ENCODE assay signal across 19 cellular contexts in genomic region chr6:90894285-90895144, GRCh38.
"Had no signal": no experiment of that assay in that cellular context is flagged by ENCODE, and none has a peak within 500 bp of the region (broad histone marks: within the 10 kb centered on the region; RNA-seq: fewer than 3 reads in every experiment).

No MANE protein-coding gene starts in this region.

- H3K36me3 ChIP-seq: colonic mucosa, esophagus squamous epithelium, gastroesophageal sphincter, neural progenitor cell, ovary, stomach, thoracic aorta had no signal

- H3K9me3 ChIP-seq: colonic mucosa, esophagus squamous epithelium, gastroesophageal sphincter, ovary, stomach, thoracic aorta had no signal

- H3K27me3 ChIP-seq: colonic mucosa, esophagus squamous epithelium, neural progenitor cell, ovary, stomach had no signal

- H3K4me3 ChIP-seq: colonic mucosa, esophagus squamous epithelium, gastroesophageal sphincter, neural progenitor cell, ovary, stomach, thoracic aorta had no signal

- H3K4me3 Mint-ChIP-seq: mesothelial cell of epicardium; natural killer cell treated with Interleukin-12 subunit alpha and Interleukin-12 subunit beta and Interleukin-15 and Interleukin-18, amount 100 ng/mL, for 72 hours; neural progenitor cell had no signal

- H3K27ac Mint-ChIP-seq: mesothelial cell of epicardium; natural killer cell treated with Interleukin-12 subunit alpha and Interleukin-12 subunit beta and Interleukin-15 and Interleukin-18, amount 100 ng/mL, for 72 hours; progenitor cell of endocrine pancreas had no signal

- H2AFZ ChIP-seq: neural progenitor cell had no signal

- H3K36me3 Mint-ChIP-seq: mesothelial cell of epicardium; natural killer cell treated with Interleukin-12 subunit alpha and Interleukin-12 subunit beta and Interleukin-15 and Interleukin-18, amount 100 ng/mL, for 72 hours; neural progenitor cell had no signal

- H3K27ac ChIP-seq: colonic mucosa, esophagus squamous epithelium, gastroesophageal sphincter, neural progenitor cell, ovary, stomach, thoracic aorta had no signal

- H3K9ac ChIP-seq: neural progenitor cell had no signal

- H3K27me3 Mint-ChIP-seq: natural killer cell treated with Interleukin-12 subunit alpha and Interleukin-12 subunit beta and Interleukin-15 and Interleukin-18, amount 100 ng/mL, for 72 hours had no signal

- DNase-seq: colonic mucosa; dermis blood vessel endothelial cell; esophagus squamous epithelium; foreskin fibroblast; glutamatergic neuron; mammary epithelial cell; ovary; stimulated activated CD4-positive, alpha-beta T cell treated with anti-CD3 and anti-CD28 coated beads, Interleukin-2, amount 100 ng/mL, for 24 hours; stimulated activated CD4-positive, alpha-beta T cell treated with anti-CD3 and anti-CD28 coated beads, Interleukin-4, amount 100 ng/mL, for 4 hours; stimulated activated naive CD4-positive, alpha-beta T cell; stomach; substantia nigra; trophoblast cell had no signal

- H3K9me3 Mint-ChIP-seq: mesothelial cell of epicardium; natural killer cell treated with Interleukin-12 subunit alpha and Interleukin-12 subunit beta and Interleukin-15 and Interleukin-18, amount 100 ng/mL, for 72 hours; neural progenitor cell had no signal

- H3K4me1 ChIP-seq: colonic mucosa, gastroesophageal sphincter, stomach had no signal

- H3K4me2 ChIP-seq: neural progenitor cell had no signal
